In genomic region chr2:190804182-190804795, GRCh38 we compare ENCODE assay signal across 8 cellular contexts.
A peak's percentile ranks its signal among the peaks of the same experiment; 100 is the strongest.
DNase-seq lines count a peak whose midpoint lies in the region; ATAC-seq and TF ChIP-seq lines count a peak whose summit lies in the region.

No MANE protein-coding gene starts in this region.

- H3K36me3 ChIP-seq in SK-N-SH (replicated peaks in 1 of 2; ENCODE audit: control insufficient read depth in 1 of 2, insufficient read depth in 2 of 2, low read length in 1 of 2) (no peaks in the 10 kb centered on the region), tibial artery (no peaks in the 10 kb centered on the region)

- CTCF ChIA-PET in activated CD4-positive, alpha-beta T cell treated with anti-CD3 and anti-CD28 coated beads, Interleukin-2, amount 10 ng/mL, durations not matched to agents 7 days and 5 days (lab: Charles Lee), result interaction anchor here (0.9 to 1.8 kb wide), 2 partner anchors 11 to 18 kb away, joined by 5 read pairs; no protein-coding TSS in a partner anchor
- CTCF ChIA-PET in SK-N-SH (lab: Yijun Ruan, JAX), result interaction anchor here (0.7 to 3.2 kb wide), 8 partner anchors 8 to 287 kb away, joined by 3 to 45 read pairs (median 4); no protein-coding TSS in a partner anchor

- H2AFZ ChIP-seq in SK-N-SH (ENCODE audit: low read depth), result 0 out of 2 replicates have a peak overlapping the region, but pooled peaks have one; percentile 3

- TF ChIP-seq RAD21 in SK-N-SH (IDR thresholded peaks at IDR 0.05; ENCODE audit: low read length), result peak; percentile 82

- intact Hi-C loops in tibial artery (cut with DNase I; ENCODE audit: low total_unique reads), result no loop called here

- H3K4me3 Mint-ChIP-seq in activated CD4-positive, alpha-beta T cell treated with anti-CD3 and anti-CD28 coated beads, Interleukin-2, amount 10 ng/mL, durations not matched to agents 7 days and 5 days, result no peak overlapping the region
- no peak overlapping the region for H3K4me3 Mint-ChIP-seq in glutamatergic neuron (ENCODE audit: unreplicated experiment)

- H3K9me3 ChIP-seq in SK-N-SH, result no peaks in the 10 kb centered on the region
- no peaks in the 10 kb centered on the region for H3K9me3 ChIP-seq in tibial artery

- ATAC-seq in GM18505 (IDR thresholded peaks at IDR 0.05; ENCODE audit: unreplicated experiment) (no peak), GM19324 (IDR thresholded peaks at IDR 0.05; ENCODE audit: low FRiP score, unreplicated experiment) (no peak)

- TF ChIP-seq EP300 in SK-N-SH (IDR thresholded peaks at IDR 0.05; ENCODE audit: borderline replicate concordance in 1 of 2, low read depth in 1 of 2, low read length in 1 of 2), result no peak

- no peaks in the 10 kb centered on the region for H3K27me3 ChIP-seq in SK-N-SH (ENCODE audit: insufficient read depth)
- H3K27me3 ChIP-seq in tibial artery, result no peaks in the 10 kb centered on the region

- no peak overlapping the region for H3K9ac ChIP-seq in SK-N-SH

- no peak overlapping the region for H3K27ac Mint-ChIP-seq in activated CD4-positive, alpha-beta T cell treated with anti-CD3 and anti-CD28 coated beads, Interleukin-2, amount 10 ng/mL, durations not matched to agents 7 days and 5 days
- H3K27ac Mint-ChIP-seq in glutamatergic neuron (ENCODE audit: unreplicated experiment), result no peak overlapping the region

- no peak for TF ChIP-seq POLR2A in GM18505 (IDR thresholded peaks at IDR 0.05; ENCODE audit: borderline replicate concordance, extremely low read depth, insufficient read depth, insufficient read length)

- peak; percentile 10 for DNase-seq in activated CD4-positive, alpha-beta T cell treated with anti-CD3 and anti-CD28 coated beads, Interleukin-2, amount 10 ng/mL, durations not matched to agents 7 days and 5 days
- no peak for DNase-seq in activated CD4-positive, alpha-beta T cell treated with anti-CD3 and anti-CD28 coated beads, Interleukin-2, amount 50 U/mL, for 1 hour
- DNase-seq in SK-N-SH (no peak), glutamatergic neuron (no peak), tibial artery (no peak), NCI-H1417 treated with DMSO at 0.1 percent for 48 hours (lab: John Stamatoyannopoulos, UW) (no peak)

- H3K4me1 Mint-ChIP-seq in activated CD4-positive, alpha-beta T cell treated with anti-CD3 and anti-CD28 coated beads, Interleukin-2, amount 10 ng/mL, durations not matched to agents 7 days and 5 days, result peaks cover 9% of the 10 kb centered on the region
- H3K4me1 Mint-ChIP-seq in glutamatergic neuron (ENCODE audit: low read depth, unreplicated experiment), result peaks cover 8% of the 10 kb centered on the region

- POLR2A ChIA-PET in activated CD4-positive, alpha-beta T cell treated with anti-CD3 and anti-CD28 coated beads, Interleukin-2, amount 10 ng/mL, durations not matched to agents 7 days and 5 days (lab: Charles Lee), result no interaction called here
- POLR2A ChIA-PET in SK-N-SH (lab: Yijun Ruan, JAX), result no interaction called here

- no peaks in the 10 kb centered on the region for H3K36me3 Mint-ChIP-seq in activated CD4-positive, alpha-beta T cell treated with anti-CD3 and anti-CD28 coated beads, Interleukin-2, amount 10 ng/mL, durations not matched to agents 7 days and 5 days (ENCODE audit: low read depth)
- no peaks in the 10 kb centered on the region for H3K36me3 Mint-ChIP-seq in glutamatergic neuron (ENCODE audit: unreplicated experiment)

- no peaks in the 10 kb centered on the region for H3K9me2 ChIP-seq in SK-N-SH

- peaks cover 1% of the 10 kb centered on the region for H3K27me3 Mint-ChIP-seq in activated CD4-positive, alpha-beta T cell treated with anti-CD3 and anti-CD28 coated beads, Interleukin-2, amount 10 ng/mL, durations not matched to agents 7 days and 5 days
- no peaks in the 10 kb centered on the region for H3K27me3 Mint-ChIP-seq in glutamatergic neuron (ENCODE audit: unreplicated experiment)

- peaks cover 0 to 24% of the 10 kb centered on the region in 2 experiments; a peak in 2 of 4 replicates for H3K4me1 ChIP-seq in SK-N-SH (ENCODE audit: control insufficient read depth in 1 of 2, insufficient read depth in 2 of 2, low read depth in 1 of 2, low read length in 1 of 2)
- H3K4me1 ChIP-seq in tibial artery, result no peaks in the 10 kb centered on the region

- peak; percentile 75 for TF ChIP-seq CTCF in SK-N-SH (IDR thresholded peaks at IDR 0.05)
- peak; percentile 71 for TF ChIP-seq CTCF in glutamatergic neuron (IDR thresholded peaks at IDR 0.05; ENCODE audit: partially characterized antibody, unreplicated experiment)
- peak; percentile 61 to 63 for TF ChIP-seq CTCF in tibial artery (IDR thresholded peaks at IDR 0.05)

- H3K79me2 ChIP-seq in SK-N-SH (ENCODE audit: insufficient read depth), result no peaks in the 10 kb centered on the region

- peaks cover 3% of the 10 kb centered on the region for H3F3A ChIP-seq in SK-N-SH (replicated peaks; ENCODE audit: insufficient read depth)

- H3K9me3 Mint-ChIP-seq in activated CD4-positive, alpha-beta T cell treated with anti-CD3 and anti-CD28 coated beads, Interleukin-2, amount 10 ng/mL, durations not matched to agents 7 days and 5 days, result no peaks in the 10 kb centered on the region
- H3K9me3 Mint-ChIP-seq in glutamatergic neuron (ENCODE audit: unreplicated experiment), result no peaks in the 10 kb centered on the region

- no peak overlapping the region for H3K4me2 ChIP-seq in SK-N-SH

- WGBS in SK-N-SH (ENCODE audit: low lambda C conversion rate), result 77% methylated on average over 5 of the region's 5 CpGs

- no peak overlapping the region for H3K4me3 ChIP-seq in SK-N-SH (ENCODE audit: low read depth in 2 of 2, low read length in 1 of 2)
- no peak overlapping the region for H3K4me3 ChIP-seq in tibial artery

- H4K20me1 ChIP-seq in SK-N-SH (ENCODE audit: insufficient read depth), result no peaks in the 10 kb centered on the region

- H3K27ac ChIP-seq in SK-N-SH (ENCODE audit: low read depth in 2 of 2, low read length in 1 of 2), result peak overlapping the region in 1 of 2 experiments; percentile 62; a peak in 2 of 4 replicates
- H3K27ac ChIP-seq in tibial artery, result no peak overlapping the region

TF ChIP-seq in SK-N-SH, 30 proteins besides CTCF, POLR2A, EP300 and RAD21:
- TF ChIP-seq USF1 (IDR thresholded peaks at IDR 0.05; ENCODE audit: borderline replicate concordance, low read depth) (no peak), JUND (IDR thresholded peaks at IDR 0.05) (no peak), SMC3 (IDR thresholded peaks at IDR 0.05; ENCODE audit: low read depth, low read length) (peak; percentile 54)
